In genomic region chr2:74497777-74498499, GRCh38 we compare ENCODE assay signal across 9 cellular contexts. TPM values are rescaled to one million over a fixed set of nuclear protein-coding genes. Genes with fewer than 3 reads are reported as not detected.
DNase-seq lines count a peak whose midpoint lies in the region; ATAC-seq and TF ChIP-seq lines count a peak whose summit lies in the region.
"Had no signal": no experiment of that assay in that cellular context is flagged by ENCODE, and none has a peak within 500 bp of the region (broad histone marks: within the 10 kb centered on the region; RNA-seq: fewer than 3 reads in every experiment).

No MANE protein-coding gene starts in this region.

- no peak overlapping the region for H3K18ac ChIP-seq in IMR-90 (ENCODE audit: low read depth, low read length)

- TF ChIP-seq RAD21 in IMR-90 (IDR thresholded peaks at IDR 0.05; ENCODE audit: low read length), result no peak

- no peak overlapping the region for H2BK15ac ChIP-seq in IMR-90 (ENCODE audit: low read depth, low read length)

- H2AK9ac ChIP-seq in IMR-90 (replicated peaks; ENCODE audit: low read depth, low read length, poor library complexity), result no peak overlapping the region

- H2BK120ac ChIP-seq in IMR-90 (ENCODE audit: low read depth, low read length), result no peak overlapping the region

- no peak overlapping the region; a peak in 1 of 4 replicates for H4K8ac ChIP-seq in IMR-90 (ENCODE audit: low read depth in 2 of 2, low read length in 2 of 2)

- dilution Hi-C loops in IMR-90 (cut with HindIII; ENCODE audit: low sequenced_read_pairs, unreplicated experiment), result no loop called here

- no peak overlapping the region for H3K56ac ChIP-seq in IMR-90 (ENCODE audit: extremely low read depth, insufficient read depth, low read length)

- no peak overlapping the region; the same call in 1 of the 2 replicates for H2BK20ac ChIP-seq in IMR-90 (ENCODE audit: low read depth, low read length)

- H3K23ac ChIP-seq in IMR-90 (ENCODE audit: low read depth, low read length), result no peak overlapping the region

- peaks cover 0 to 12% of the 10 kb centered on the region in 2 experiments; a peak in 1 of 4 replicates for H3K79me1 ChIP-seq in IMR-90 (ENCODE audit: low read depth in 1 of 2, low read length in 2 of 2)

- H3K4me3 ChIP-seq in IMR-90 (ENCODE audit: insufficient read depth, low read depth, low read length), result no peak overlapping the region
- H3K4me3 ChIP-seq in dorsolateral prefrontal cortex, result peak overlapping the region in 33 of 59 donors; percentile 4 to 56 (median 21)
- H3K4me3 ChIP-seq in mucosa of stomach (ENCODE audit: low read length), result peak overlapping the region; percentile 60

- H3K9me3 ChIP-seq in IMR-90 (ENCODE audit: control insufficient read depth, insufficient read depth, low read length), result no peaks in the 10 kb centered on the region
- no peaks in the 10 kb centered on the region for H3K9me3 ChIP-seq in mucosa of stomach (ENCODE audit: control insufficient read depth, low read length)

- no peak overlapping the region for H3K9ac ChIP-seq in IMR-90 (ENCODE audit: low read depth, low read length)
- peak overlapping the region; percentile 69 for H3K9ac ChIP-seq in mucosa of stomach (ENCODE audit: low read length)

- no peak overlapping the region for H3K14ac ChIP-seq in IMR-90 (replicated peaks; ENCODE audit: low read depth, low read length)

- peak overlapping the region; percentile 74 for H3K4me2 ChIP-seq in IMR-90 (ENCODE audit: low read depth, low read length)

- H3K27me3 ChIP-seq in IMR-90 (ENCODE audit: control insufficient read depth, insufficient read depth, low read length) (peaks cover 38% of the 10 kb centered on the region), dorsolateral prefrontal cortex (peaks cover 8 to 65% (median 54%) of the 10 kb centered on the region in 45 donors), mucosa of stomach (ENCODE audit: control insufficient read depth, insufficient read depth, low read length) (peaks cover 46% of the 10 kb centered on the region)

- no peak overlapping the region for H4K5ac ChIP-seq in IMR-90 (ENCODE audit: low read depth, low read length)

- no peaks in the 10 kb centered on the region for H4K20me1 ChIP-seq in IMR-90 (ENCODE audit: insufficient read depth, low read length)

- TF ChIP-seq CTCF in IMR-90 (conservative IDR thresholded peaks at IDR 0.05; ENCODE audit: low read depth, low read length) (no peak), dorsolateral prefrontal cortex (IDR thresholded peaks at IDR 0.05 in 54 of 56, conservative IDR thresholded peaks at IDR 0.05 in 2 of 56; ENCODE audit: low read depth in 1 of 56, partially characterized antibody in 56 of 56) (no peak)

- whole genome bisulfite sequencing in IMR-90 (ENCODE audit: extremely low coverage in 2 of 2, insufficient read length in 1 of 2), 2 experiments, result 10% methylated on average over 33 of the region's 61 CpGs; no CpG with 5 or more reads in 1 of the 2 experiments

- H4K91ac ChIP-seq in IMR-90 (ENCODE audit: insufficient read depth, low read depth, low read length), result no peak overlapping the region

- no peak overlapping the region for H2BK5ac ChIP-seq in IMR-90 (ENCODE audit: low read depth, low read length, poor library complexity, severe bottlenecking)

- peak overlapping the region; percentile 76 for H2AFZ ChIP-seq in IMR-90 (replicated peaks; ENCODE audit: low read length, poor library complexity)

- in situ Hi-C loops in IMR-90 (cut with MboI; ENCODE audit: low sequenced_read_pairs), result loop anchor here (25.0 kb wide), 1 partner anchor 364 kb away; no protein-coding TSS in a partner anchor

- CTCF ChIA-PET in IMR-90 (lab: Yijun Ruan, JAX), result no interaction called here

- H3K36me3 ChIP-seq in IMR-90 (ENCODE audit: control insufficient read depth, insufficient read depth, low read length) (peaks cover 10% of the 10 kb centered on the region; the same call in 1 of the 2 replicates), mucosa of stomach (ENCODE audit: control insufficient read depth, insufficient read depth, low read length) (no peaks in the 10 kb centered on the region)

- intact Hi-C loops in IMR-90 (cut with micrococcal nuclease) (no loop called here), dorsolateral prefrontal cortex (cut with DNase I) (no loop called here)

- TF ChIP-seq POLR2A in IMR-90 (IDR thresholded peaks at IDR 0.05; ENCODE audit: low read depth, low read length), result no peak

- no peak overlapping the region for H3K4ac ChIP-seq in IMR-90 (ENCODE audit: low read depth, low read length)

- H3K27ac ChIP-seq in IMR-90 (ENCODE audit: insufficient read depth, low read length) (no peak overlapping the region), dorsolateral prefrontal cortex (no peak overlapping the region)
- H3K27ac ChIP-seq: HL-60 had no signal

- no peaks in the 10 kb centered on the region for H3K9me1 ChIP-seq in IMR-90 (ENCODE audit: insufficient read depth, low read length)

- POLR2A ChIA-PET in IMR-90 (lab: Charles Lee; ENCODE audit: unreplicated experiment), result no interaction called here

- no TSS peak for BruUV-seq in IMR-90 (replicated peaks; lab: Mats Ljungman, UMichigan)

- DNase-seq in COLO668 (lab: John Stamatoyannopoulos, UW; ENCODE audit: unreplicated experiment) (peak; percentile 86), IMR-90 (no peak), dorsolateral prefrontal cortex (no peak)

- peaks cover 9% of the 10 kb centered on the region; the same call in 1 of the 2 replicates for H3K4me1 ChIP-seq in IMR-90 (ENCODE audit: control insufficient read depth, insufficient read depth, low read length)
- peaks cover 28% of the 10 kb centered on the region for H3K4me1 ChIP-seq in mucosa of stomach (ENCODE audit: control insufficient read depth, insufficient read depth, low read length)

- ATAC-seq in IMR-90 (ENCODE audit: low read depth) (no peak), GM18502 (IDR thresholded peaks at IDR 0.05; ENCODE audit: poor library complexity, unreplicated experiment) (no peak), HG03354 (IDR thresholded peaks at IDR 0.05; ENCODE audit: poor library complexity, severe bottlenecking, unreplicated experiment) (no peak), HG03442 (IDR thresholded peaks at IDR 0.05; ENCODE audit: unreplicated experiment) (no peak), GM19463 (IDR thresholded peaks at IDR 0.05; ENCODE audit: unreplicated experiment) (no peak)

- no peak overlapping the region for H2AK5ac ChIP-seq in IMR-90 (ENCODE audit: low read depth, low read length)

TF ChIP-seq in IMR-90, 13 proteins besides CTCF, POLR2A, EP300 and RAD21 (continues in another document):
- TF ChIP-seq RFX5 (IDR thresholded peaks at IDR 0.05; ENCODE audit: low read depth, low read length) (no peak), ELK1 (IDR thresholded peaks at IDR 0.05; ENCODE audit: borderline replicate concordance, low read depth, low read length) (no peak), CEBPB (IDR thresholded peaks at IDR 0.05; ENCODE audit: low read depth, low read length) (no peak), MAZ (IDR thresholded peaks at IDR 0.05; ENCODE audit: borderline replicate concordance, low read depth, low read length) (no peak), FOS (IDR thresholded peaks at IDR 0.05; ENCODE audit: low read depth, low read length) (no peak), NFE2L2 (IDR thresholded peaks at IDR 0.05; ENCODE audit: low read depth, low read length) (no peak), SMC3 (IDR thresholded peaks at IDR 0.05; ENCODE audit: low read depth, low read length) (no peak), CHD1 (IDR thresholded peaks at IDR 0.05; ENCODE audit: low read depth, low read length) (no peak), MXI1 (IDR thresholded peaks at IDR 0.05; ENCODE audit: borderline replicate concordance, low read depth, low read length) (no peak), MAFK (IDR thresholded peaks at IDR 0.05; ENCODE audit: low read depth, low read length) (no peak)

RNA-seq across cellular contexts. Expression of gene LBX2, which starts 1.5 kb away (rescaled TPM):
- total RNA-seq in IMR-90 (2012; rRNA removed), result 0.18 and 0.56 TPM in 2 replicates
- 0.62 and 0.66 TPM in 2 replicates for polyA plus RNA-seq in IMR-90 (2012; rRNA removed)
- polyA plus RNA-seq in IMR-90 (2012; cell fraction: cytosol; rRNA removed), result 0.38 and 1.0 TPM in 2 replicates
- 0.70 and 1.8 TPM in 2 replicates for polyA plus RNA-seq in IMR-90 (2012; cell fraction: nucleus; rRNA removed; ENCODE audit: low replicate concordance)
- 1 to 10 TPM in 5 of 120 experiments, under 1 TPM in 2, not detected in 113; 0.56 to 1.7 (median 1.4) TPM for total RNA-seq in dorsolateral prefrontal cortex

RNA-seq across cellular contexts. Expression of gene PCGF1, which starts 9.6 kb away (rescaled TPM):
- total RNA-seq in IMR-90 (2012; rRNA removed), result 29.2 and 31.4 TPM in 2 replicates
- polyA plus RNA-seq in IMR-90 (2012; rRNA removed), result 23.4 and 28.7 TPM in 2 replicates
- 13.6 and 21.3 TPM in 2 replicates for polyA plus RNA-seq in IMR-90 (2012; cell fraction: cytosol; rRNA removed)
- polyA plus RNA-seq in IMR-90 (2012; cell fraction: nucleus; rRNA removed; ENCODE audit: low replicate concordance), result 24.3 and 41.7 TPM in 2 replicates
- 10 to 100 TPM; 12.1 to 39.8 (median 22.4) TPM for total RNA-seq in dorsolateral prefrontal cortex

RNA-seq across cellular contexts. Expression of gene TTC31, which starts 15.1 kb away (rescaled TPM):
- 6.3 and 9.2 TPM in 2 replicates for total RNA-seq in IMR-90 (2012; rRNA removed)
- 18.8 and 20.5 TPM in 2 replicates for polyA plus RNA-seq in IMR-90 (2012; rRNA removed)
- 10.7 and 13.0 TPM in 2 replicates for polyA plus RNA-seq in IMR-90 (2012; cell fraction: cytosol; rRNA removed)
- 90.3 and 92.6 TPM in 2 replicates for polyA plus RNA-seq in IMR-90 (2012; cell fraction: nucleus; rRNA removed; ENCODE audit: low replicate concordance)
- 10 to 100 TPM in 115 of 120 experiments, 1 to 10 TPM in 5; 7.8 to 28.4 (median 15.7) TPM for total RNA-seq in dorsolateral prefrontal cortex

RNA-seq across cellular contexts. Expression of gene CCDC142, which starts 15.1 kb away (rescaled TPM):
- total RNA-seq in IMR-90 (2012; rRNA removed), result 6.1 and 8.4 TPM in 2 replicates
- polyA plus RNA-seq in IMR-90 (2012; rRNA removed), result 11.1 and 14.0 TPM in 2 replicates
- polyA plus RNA-seq in IMR-90 (2012; cell fraction: cytosol; rRNA removed), result 2.8 and 4.6 TPM in 2 replicates
- polyA plus RNA-seq in IMR-90 (2012; cell fraction: nucleus; rRNA removed; ENCODE audit: low replicate concordance), result 53.9 and 76.0 TPM in 2 replicates
- total RNA-seq in dorsolateral prefrontal cortex, result 10 to 100 TPM in 119 of 120 experiments, 1 to 10 TPM in 1; 8.0 to 35.4 (median 19.6) TPM

RNA-seq across cellular contexts. Expression of gene TLX2, which starts 16.3 kb away (rescaled TPM):
- not detected in 2 replicates for total RNA-seq in IMR-90 (2012; rRNA removed)
- not detected in 2 replicates for polyA plus RNA-seq in IMR-90 (2012; rRNA removed)
- polyA plus RNA-seq in IMR-90 (2012; cell fraction: cytosol; rRNA removed), result 0.01 TPM in 1 of 2 replicates, not detected in the other
- not detected in 2 replicates for polyA plus RNA-seq in IMR-90 (2012; cell fraction: nucleus; rRNA removed; ENCODE audit: low replicate concordance)
- total RNA-seq in dorsolateral prefrontal cortex, result 1 to 10 TPM in 77 of 120 experiments, under 1 TPM in 39, not detected in 4; 0.24 to 6.1 (median 1.4) TPM
